In the genomic region with DNA sequence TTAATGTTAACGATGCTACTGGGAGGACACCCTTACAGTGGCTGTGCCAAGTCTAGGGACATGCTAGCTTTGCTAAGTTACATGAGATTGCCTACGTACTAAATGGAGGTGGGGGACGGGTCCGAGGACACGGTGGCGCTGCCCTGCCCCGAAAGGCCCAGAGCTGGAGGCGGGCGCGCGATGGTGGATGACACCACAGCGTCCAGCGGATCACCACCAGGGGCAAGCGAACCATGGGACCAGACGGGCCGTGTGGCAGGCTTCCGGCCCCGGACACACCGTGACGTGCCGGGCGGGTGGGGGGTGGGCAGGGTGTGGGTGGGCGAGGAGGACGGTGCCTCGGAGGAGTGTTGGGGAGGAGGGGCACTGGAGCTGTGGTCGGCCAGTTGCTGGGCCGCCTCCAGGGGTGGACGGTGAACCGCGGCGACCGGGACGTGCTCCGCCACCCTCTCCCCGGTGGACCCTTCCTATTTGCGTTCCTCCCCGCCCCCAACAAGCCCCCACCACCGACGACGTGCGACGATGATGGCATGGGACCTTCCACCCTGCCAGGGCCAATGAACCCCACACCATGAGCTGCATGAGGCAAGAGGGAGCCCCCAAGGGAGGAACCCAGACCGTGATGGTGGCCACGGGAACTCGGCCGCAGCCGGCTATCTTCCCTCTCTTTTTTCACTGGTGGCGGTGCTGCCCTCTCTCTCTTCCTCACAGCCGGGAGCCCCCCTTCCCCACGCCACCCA, we compare ENCODE assay signal across 1 cellular context.
TF ChIP-seq lines count a peak whose summit lies in the region.

No MANE protein-coding gene starts in this region.

TF ChIP-seq in SK-N-SH, 30 proteins besides CTCF, POLR2A, EP300 and RAD21 (continued from another document):
- TF ChIP-seq, protein P1, sequence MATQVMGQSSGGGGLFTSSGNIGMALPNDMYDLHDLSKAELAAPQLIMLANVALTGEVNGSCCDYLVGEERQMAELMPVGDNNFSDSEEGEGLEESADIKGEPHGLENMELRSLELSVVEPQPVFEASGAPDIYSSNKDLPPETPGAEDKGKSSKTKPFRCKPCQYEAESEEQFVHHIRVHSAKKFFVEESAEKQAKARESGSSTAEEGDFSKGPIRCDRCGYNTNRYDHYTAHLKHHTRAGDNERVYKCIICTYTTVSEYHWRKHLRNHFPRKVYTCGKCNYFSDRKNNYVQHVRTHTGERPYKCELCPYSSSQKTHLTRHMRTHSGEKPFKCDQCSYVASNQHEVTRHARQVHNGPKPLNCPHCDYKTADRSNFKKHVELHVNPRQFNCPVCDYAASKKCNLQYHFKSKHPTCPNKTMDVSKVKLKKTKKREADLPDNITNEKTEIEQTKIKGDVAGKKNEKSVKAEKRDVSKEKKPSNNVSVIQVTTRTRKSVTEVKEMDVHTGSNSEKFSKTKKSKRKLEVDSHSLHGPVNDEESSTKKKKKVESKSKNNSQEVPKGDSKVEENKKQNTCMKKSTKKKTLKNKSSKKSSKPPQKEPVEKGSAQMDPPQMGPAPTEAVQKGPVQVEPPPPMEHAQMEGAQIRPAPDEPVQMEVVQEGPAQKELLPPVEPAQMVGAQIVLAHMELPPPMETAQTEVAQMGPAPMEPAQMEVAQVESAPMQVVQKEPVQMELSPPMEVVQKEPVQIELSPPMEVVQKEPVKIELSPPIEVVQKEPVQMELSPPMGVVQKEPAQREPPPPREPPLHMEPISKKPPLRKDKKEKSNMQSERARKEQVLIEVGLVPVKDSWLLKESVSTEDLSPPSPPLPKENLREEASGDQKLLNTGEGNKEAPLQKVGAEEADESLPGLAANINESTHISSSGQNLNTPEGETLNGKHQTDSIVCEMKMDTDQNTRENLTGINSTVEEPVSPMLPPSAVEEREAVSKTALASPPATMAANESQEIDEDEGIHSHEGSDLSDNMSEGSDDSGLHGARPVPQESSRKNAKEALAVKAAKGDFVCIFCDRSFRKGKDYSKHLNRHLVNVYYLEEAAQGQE (IDR thresholded peaks at IDR 0.05; ENCODE audit: low read depth, low read length): no peak
- TF ChIP-seq SMC3 (IDR thresholded peaks at IDR 0.05; ENCODE audit: low read depth, low read length) (no peak), GABPA (IDR thresholded peaks at IDR 0.05; ENCODE audit: low read depth) (no peak), MXI1 (IDR thresholded peaks at IDR 0.05; ENCODE audit: low read depth, low read length) (no peak), EZH2phosphoT487 (IDR thresholded peaks at IDR 0.05; ENCODE audit: borderline replicate concordance, low read depth) (no peak), RXRA (IDR thresholded peaks at IDR 0.05; ENCODE audit: borderline replicate concordance, low read depth) (no peak), FOSL2 (IDR thresholded peaks at IDR 0.05; ENCODE audit: borderline replicate concordance, low read depth) (no peak), MEF2A (IDR thresholded peaks at IDR 0.05; ENCODE audit: borderline replicate concordance, low read depth) (no peak), ELF1 (IDR thresholded peaks at IDR 0.05) (no peak), CHD2 (IDR thresholded peaks at IDR 0.05; ENCODE audit: low read length, partially characterized antibody) (no peak), POLR2AphosphoS5 (IDR thresholded peaks at IDR 0.05; ENCODE audit: low read depth, low read length) (no peak), GATA2 (CRISPR knock-in tag; IDR thresholded peaks at IDR 0.05) (no peak)
- TF ChIP-seq, protein P2, sequence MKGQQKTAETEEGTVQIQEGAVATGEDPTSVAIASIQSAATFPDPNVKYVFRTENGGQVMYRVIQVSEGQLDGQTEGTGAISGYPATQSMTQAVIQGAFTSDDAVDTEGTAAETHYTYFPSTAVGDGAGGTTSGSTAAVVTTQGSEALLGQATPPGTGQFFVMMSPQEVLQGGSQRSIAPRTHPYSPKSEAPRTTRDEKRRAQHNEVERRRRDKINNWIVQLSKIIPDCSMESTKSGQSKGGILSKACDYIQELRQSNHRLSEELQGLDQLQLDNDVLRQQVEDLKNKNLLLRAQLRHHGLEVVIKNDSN (IDR thresholded peaks at IDR 0.05; ENCODE audit: borderline replicate concordance, low read depth): no peak
- TF ChIP-seq, protein P3, sequence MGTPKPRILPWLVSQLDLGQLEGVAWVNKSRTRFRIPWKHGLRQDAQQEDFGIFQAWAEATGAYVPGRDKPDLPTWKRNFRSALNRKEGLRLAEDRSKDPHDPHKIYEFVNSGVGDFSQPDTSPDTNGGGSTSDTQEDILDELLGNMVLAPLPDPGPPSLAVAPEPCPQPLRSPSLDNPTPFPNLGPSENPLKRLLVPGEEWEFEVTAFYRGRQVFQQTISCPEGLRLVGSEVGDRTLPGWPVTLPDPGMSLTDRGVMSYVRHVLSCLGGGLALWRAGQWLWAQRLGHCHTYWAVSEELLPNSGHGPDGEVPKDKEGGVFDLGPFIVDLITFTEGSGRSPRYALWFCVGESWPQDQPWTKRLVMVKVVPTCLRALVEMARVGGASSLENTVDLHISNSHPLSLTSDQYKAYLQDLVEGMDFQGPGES (IDR thresholded peaks at IDR 0.05; ENCODE audit: low read depth, low read length): no peak
- TF ChIP-seq, protein P4, sequence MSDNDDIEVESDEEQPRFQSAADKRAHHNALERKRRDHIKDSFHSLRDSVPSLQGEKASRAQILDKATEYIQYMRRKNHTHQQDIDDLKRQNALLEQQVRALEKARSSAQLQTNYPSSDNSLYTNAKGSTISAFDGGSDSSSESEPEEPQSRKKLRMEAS (IDR thresholded peaks at IDR 0.05; ENCODE audit: low read depth): no peak
- TF ChIP-seq, protein P5, sequence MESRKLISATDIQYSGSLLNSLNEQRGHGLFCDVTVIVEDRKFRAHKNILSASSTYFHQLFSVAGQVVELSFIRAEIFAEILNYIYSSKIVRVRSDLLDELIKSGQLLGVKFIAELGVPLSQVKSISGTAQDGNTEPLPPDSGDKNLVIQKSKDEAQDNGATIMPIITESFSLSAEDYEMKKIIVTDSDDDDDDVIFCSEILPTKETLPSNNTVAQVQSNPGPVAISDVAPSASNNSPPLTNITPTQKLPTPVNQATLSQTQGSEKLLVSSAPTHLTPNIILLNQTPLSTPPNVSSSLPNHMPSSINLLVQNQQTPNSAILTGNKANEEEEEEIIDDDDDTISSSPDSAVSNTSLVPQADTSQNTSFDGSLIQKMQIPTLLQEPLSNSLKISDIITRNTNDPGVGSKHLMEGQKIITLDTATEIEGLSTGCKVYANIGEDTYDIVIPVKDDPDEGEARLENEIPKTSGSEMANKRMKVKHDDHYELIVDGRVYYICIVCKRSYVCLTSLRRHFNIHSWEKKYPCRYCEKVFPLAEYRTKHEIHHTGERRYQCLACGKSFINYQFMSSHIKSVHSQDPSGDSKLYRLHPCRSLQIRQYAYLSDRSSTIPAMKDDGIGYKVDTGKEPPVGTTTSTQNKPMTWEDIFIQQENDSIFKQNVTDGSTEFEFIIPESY (IDR thresholded peaks at IDR 0.05; ENCODE audit: borderline replicate concordance, low read depth): no peak
- TF ChIP-seq, protein P6, sequence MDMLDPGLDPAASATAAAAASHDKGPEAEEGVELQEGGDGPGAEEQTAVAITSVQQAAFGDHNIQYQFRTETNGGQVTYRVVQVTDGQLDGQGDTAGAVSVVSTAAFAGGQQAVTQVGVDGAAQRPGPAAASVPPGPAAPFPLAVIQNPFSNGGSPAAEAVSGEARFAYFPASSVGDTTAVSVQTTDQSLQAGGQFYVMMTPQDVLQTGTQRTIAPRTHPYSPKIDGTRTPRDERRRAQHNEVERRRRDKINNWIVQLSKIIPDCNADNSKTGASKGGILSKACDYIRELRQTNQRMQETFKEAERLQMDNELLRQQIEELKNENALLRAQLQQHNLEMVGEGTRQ (IDR thresholded peaks at IDR 0.05; ENCODE audit: borderline replicate concordance, low read depth, low read length): no peak
- TF ChIP-seq, protein P7, sequence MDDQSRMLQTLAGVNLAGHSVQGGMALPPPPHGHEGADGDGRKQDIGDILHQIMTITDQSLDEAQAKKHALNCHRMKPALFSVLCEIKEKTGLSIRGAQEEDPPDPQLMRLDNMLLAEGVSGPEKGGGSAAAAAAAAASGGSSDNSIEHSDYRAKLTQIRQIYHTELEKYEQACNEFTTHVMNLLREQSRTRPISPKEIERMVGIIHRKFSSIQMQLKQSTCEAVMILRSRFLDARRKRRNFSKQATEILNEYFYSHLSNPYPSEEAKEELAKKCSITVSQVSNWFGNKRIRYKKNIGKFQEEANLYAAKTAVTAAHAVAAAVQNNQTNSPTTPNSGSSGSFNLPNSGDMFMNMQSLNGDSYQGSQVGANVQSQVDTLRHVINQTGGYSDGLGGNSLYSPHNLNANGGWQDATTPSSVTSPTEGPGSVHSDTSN (IDR thresholded peaks at IDR 0.05): no peak
